ENCODE assay signal across 8 cellular contexts in genomic region chr11:1882265-1883238, GRCh38. TPM values are rescaled to one million over a fixed set of nuclear protein-coding genes. Genes with fewer than 3 reads are reported as not detected.
A peak's percentile ranks its signal among the peaks of the same experiment; 100 is the strongest.
DNase-seq lines count a peak whose midpoint lies in the region; ATAC-seq and TF ChIP-seq lines count a peak whose summit lies in the region.

No MANE protein-coding gene starts in this region.

- DNase-seq in G401 (ENCODE audit: low spot score) (peak; percentile 33), OCI-M1 (lab: John Stamatoyannopoulos, UW) (peak; percentile 79), esophagus squamous epithelium (lab: John Stamatoyannopoulos, UW) (no peak), nephron progenitor cell (peak; percentile 92)
- DNase-seq in activated T-cell treated with anti-CD3 and anti-CD28 coated beads, Interleukin-2, amount 50 U/mL, for 1 hour, result peak; percentile 83
- DNase-seq in stimulated activated naive CD4-positive, alpha-beta T cell (lab: John Stamatoyannopoulos, UW), result peak; percentile 36 to 80 (median 69)

- H3K9me3 Mint-ChIP-seq in nephron progenitor cell, result no peaks in the 10 kb centered on the region

- 5 to 47% methylated on average over 3 to 4 of the region's 23 CpGs for WGBS in esophagus squamous epithelium, 2 donors

- no peak for TF ChIP-seq POLR2A in esophagus squamous epithelium (IDR thresholded peaks at IDR 0.05)

- no peaks in the 10 kb centered on the region for H3K27me3 ChIP-seq in esophagus squamous epithelium

- TF ChIP-seq CTCF in esophagus squamous epithelium (IDR thresholded peaks at IDR 0.05) (peak; percentile 86 to 96 (median 90)), nephron progenitor cell (IDR thresholded peaks at IDR 0.05) (peak; percentile 92)

- H3K4me1 Mint-ChIP-seq in nephron progenitor cell, result peaks cover 10% of the 10 kb centered on the region

- in situ Hi-C loops in G401 (cut with HindIII; ENCODE audit: low sequenced_read_pairs), result no loop called here

- H3K4me1 ChIP-seq in esophagus squamous epithelium, result peaks cover 37 to 66% (median 39%) of the 10 kb centered on the region in 3 donors

- no peaks in the 10 kb centered on the region for H3K9me3 ChIP-seq in esophagus squamous epithelium

- H3K27ac ChIP-seq in esophagus squamous epithelium, result peak overlapping the region; percentile 84 to 92 (median 90)

- no peaks in the 10 kb centered on the region for H3K36me3 Mint-ChIP-seq in nephron progenitor cell (ENCODE audit: low read depth)

- no peak overlapping the region for H3K27ac Mint-ChIP-seq in nephron progenitor cell

- ATAC-seq in HG03432 (IDR thresholded peaks at IDR 0.05; ENCODE audit: unreplicated experiment), result peak; percentile 74
- ATAC-seq in GM21737 (IDR thresholded peaks at IDR 0.05; ENCODE audit: unreplicated experiment), result no peak

- H3K4me3 ChIP-seq in esophagus squamous epithelium, result peak overlapping the region in 1 of 4 donors; percentile 18

- no peak overlapping the region for H3K4me3 Mint-ChIP-seq in nephron progenitor cell

- intact Hi-C loops in esophagus squamous epithelium (cut with DNase I), result no loop called here

- H3K36me3 ChIP-seq in esophagus squamous epithelium, result peaks cover 0 to 49% (median 26%) of the 10 kb centered on the region in 3 donors

- peaks cover 7% of the 10 kb centered on the region for H3K27me3 Mint-ChIP-seq in nephron progenitor cell (ENCODE audit: low read depth, poor library complexity)

RNA-seq across cellular contexts. Expression of gene PRR33, which starts 9.1 kb away (rescaled TPM):
- not detected in 2 replicates for total RNA-seq in G401 (2014; rRNA removed; shearing (Covaris generic))
- total RNA-seq in esophagus squamous epithelium, result not detected

RNA-seq across cellular contexts. Expression of gene LSP1, which starts 29.7 kb away (rescaled TPM):
- total RNA-seq in G401 (2014; rRNA removed; shearing (Covaris generic)), result 0.20 TPM in 1 of 2 replicates, not detected in the other
- total RNA-seq in esophagus squamous epithelium, result 10 to 100 TPM; 23.3 to 75.9 (median 46.4) TPM

RNA-seq across cellular contexts. Expression of gene TNNT3, which starts 37.0 kb away (rescaled TPM):
- total RNA-seq in G401 (2014; rRNA removed; shearing (Covaris generic)), result not detected in 2 replicates
- total RNA-seq in esophagus squamous epithelium, result 1 to 10 TPM in 2 of 4 donors, under 1 TPM in 1, not detected in 1; 0.76 to 3.1 (median 1.6) TPM

RNA-seq across cellular contexts. Expression of gene TNNI2, which starts 43.8 kb away (rescaled TPM):
- total RNA-seq in G401 (2014; rRNA removed; shearing (Covaris generic)), result not detected in 2 replicates
- 10 to 100 TPM in 3 of 4 donors, not detected in 1; 14.7 to 23.8 (median 15.0) TPM for total RNA-seq in esophagus squamous epithelium

RNA-seq across cellular contexts. Expression of gene SYT8, which starts 47.8 kb away (rescaled TPM):
- total RNA-seq in G401 (2014; rRNA removed; shearing (Covaris generic)), result not detected in 2 replicates
- 100 to 1,000 TPM in 1 of 4 donors, 10 to 100 TPM in 3; 28.7 to 110 (median 69.3) TPM for total RNA-seq in esophagus squamous epithelium

Comparison
In these comparisons a context has a peak if more than half of its experiments do, and no peak if none do; other contexts are left out.
1. RNA of gene LSP1, which starts 29.7 kb away (total RNA-seq): 23.3 to 75.9 TPM in esophagus squamous epithelium; 0.20 TPM in G401; every median in the first group is over 10 times any median in the second.